In genomic region chr2:148907085-148907785, GRCh38 we compare ENCODE assay signal across 18 cellular contexts.
"Had no signal": no experiment of that assay in that cellular context is flagged by ENCODE, and none has a peak within 500 bp of the region (broad histone marks: within the 10 kb centered on the region; RNA-seq: fewer than 3 reads in every experiment).

No MANE protein-coding gene starts in this region.

- H3K4me1 ChIP-seq: heart right ventricle, left lung, stomach, uterus had no signal

- H3K36me3 ChIP-seq: heart right ventricle, left lung, ovary, stomach, uterus had no signal

- H3K27me3 ChIP-seq: left lung, ovary, stomach, uterus had no signal

- H3K4me3 ChIP-seq: coronary artery, heart right ventricle, left lung, ovary, stomach, uterus had no signal

- H3K4me3 Mint-ChIP-seq: activated CD4-positive, alpha-beta T cell treated with anti-CD3 and anti-CD28 coated beads, Interleukin-2, amount 10 ng/mL, durations not matched to agents 24 days and 14 days; memory B cell; nephron progenitor cell had no signal

- FAIRE-seq: endothelial cell of umbilical vein, keratinocyte had no signal

- H3K27ac ChIP-seq: coronary artery, heart right ventricle, left lung, ovary, stomach, uterus had no signal

- H3K27ac Mint-ChIP-seq: activated CD4-positive, alpha-beta T cell treated with anti-CD3 and anti-CD28 coated beads, Interleukin-2, amount 10 ng/mL, durations not matched to agents 24 days and 14 days; activated T-helper 2 cell treated with anti-CD3 and anti-CD28 coated beads, Interferon-gamma antibody, Interleukin-2, Interleukin-4, amounts not matched to agents 10 μg/mL and 5 μg/mL and 100 μg/mL, durations not matched to agents 14 hours and 24 hours and 36 hours; memory B cell; nephron progenitor cell had no signal

- H3K9me3 ChIP-seq: ovary, uterus had no signal

- H3K4me1 Mint-ChIP-seq: memory B cell had no signal

- DNase-seq: activated CD4-positive, alpha-beta T cell treated with anti-CD3 and anti-CD28 coated beads, Interleukin-2, amount 10 ng/mL, durations not matched to agents 24 days and 14 days; activated naive CD4-positive, alpha-beta T cell treated with anti-CD3 and anti-CD28 coated beads, Interleukin-2, amount 50 U/mL, for 16 hours; activated T-cell treated with anti-CD3 and anti-CD28 coated beads for 4 hours; effector CD4-positive, alpha-beta T cell; foreskin melanocyte; heart right ventricle; left lung; nephron progenitor cell; ovary; stimulated activated CD4-positive, alpha-beta T cell treated with anti-CD3 and anti-CD28 coated beads, Interleukin-15, amount 100 ng/mL, for 24 hours; stimulated activated CD4-positive, alpha-beta T cell treated with anti-CD3 and anti-CD28 coated beads, Interleukin-4, amount 100 ng/mL, for 4 hours; stomach; uterus had no signal

- H3K27me3 Mint-ChIP-seq: activated CD4-positive, alpha-beta T cell treated with anti-CD3 and anti-CD28 coated beads, Interleukin-2, amount 10 ng/mL, durations not matched to agents 24 days and 14 days had no signal

- ATAC-seq: heart right ventricle, left lung had no signal

- H3K9me3 Mint-ChIP-seq: activated T-helper 2 cell treated with anti-CD3 and anti-CD28 coated beads, Interferon-gamma antibody, Interleukin-2, Interleukin-4, amounts not matched to agents 10 μg/mL and 5 μg/mL and 100 μg/mL, durations not matched to agents 14 hours and 24 hours and 36 hours had no signal
